ENCODE assay signal across 1 cellular context in genomic region chr9:70258692-70259511, GRCh38.
TF ChIP-seq lines count a peak whose summit lies in the region.

TSS of gene SMC5 (plus strand) at chr9:70258978. CDS start at chr9:70259079, 101 bp downstream.

TF ChIP-seq in K562, 482 proteins besides CTCF, POLR2A, EP300 and RAD21 (continued from another document and continues in another):
- no peak for TF ChIP-seq MCM2 (IDR thresholded peaks at IDR 0.05; ENCODE audit: low read depth)
- no peak for TF ChIP-seq HMG20A (CRISPR knock-in tag; conservative IDR thresholded peaks at IDR 0.05)
- peak in 1 of 2 experiments; percentile 80; a peak in 2 of 4 replicates for TF ChIP-seq HDAC1 (IDR thresholded peaks at IDR 0.05)
- no peak for TF ChIP-seq HMGXB4 (CRISPR knock-in tag; IDR thresholded peaks at IDR 0.05)
- TF ChIP-seq SRSF1 (IDR thresholded peaks at IDR 0.05; ENCODE audit: low read depth, low read length), result no peak
- peak; percentile 68 for TF ChIP-seq GABPB1 (CRISPR knock-in tag; IDR thresholded peaks at IDR 0.05)
- TF ChIP-seq LEF1 (IDR thresholded peaks at IDR 0.05), result peak; percentile 12; the same call in 1 of the 2 replicates
- TF ChIP-seq NCOR1 (IDR thresholded peaks at IDR 0.05), result no peak
- TF ChIP-seq SIX5 (IDR thresholded peaks at IDR 0.05; ENCODE audit: borderline replicate concordance in 1 of 2, insufficient read depth in 1 of 2, low read depth in 1 of 2, low read length in 2 of 2), result no peak
- peak; percentile 63 for TF ChIP-seq HMGN3 (IDR thresholded peaks at IDR 0.05; ENCODE audit: borderline replicate concordance, extremely low read depth, insufficient read length, low read depth, low read length)
- TF ChIP-seq ZNF740 (CRISPR knock-in tag; IDR thresholded peaks at IDR 0.05), result no peak
- no peak for TF ChIP-seq ZNF740 (tag; IDR thresholded peaks at IDR 0.05)
- no peak for TF ChIP-seq HNRNPUL1 (IDR thresholded peaks at IDR 0.05; ENCODE audit: low read length)
- TF ChIP-seq ZNF324 (CRISPR knock-in tag; IDR thresholded peaks at IDR 0.05), result no peak
- TF ChIP-seq HIVEP1 (CRISPR knock-in tag; IDR thresholded peaks at IDR 0.05), result no peak
- TF ChIP-seq ZBTB34 (CRISPR knock-in tag; IDR thresholded peaks at IDR 0.05), result no peak
- TF ChIP-seq ELF2 (CRISPR knock-in tag; IDR thresholded peaks at IDR 0.05), result peak; percentile 53; the same call in 1 of the 2 replicates
- no peak for TF ChIP-seq TFE3 (CRISPR knock-in tag; IDR thresholded peaks at IDR 0.05)
- no peak for TF ChIP-seq ELK3 (CRISPR knock-in tag; IDR thresholded peaks at IDR 0.05)
- no peak for TF ChIP-seq EWSR1 (IDR thresholded peaks at IDR 0.05; ENCODE audit: borderline replicate concordance, low read depth, partially characterized antibody)
- TF ChIP-seq ZNF395 (CRISPR knock-in tag; IDR thresholded peaks at IDR 0.05), result peak; percentile 58; the same call in 1 of the 2 replicates
- no peak for TF ChIP-seq SAFB2 (IDR thresholded peaks at IDR 0.05; ENCODE audit: borderline replicate concordance, low read depth, low read length, severe bottlenecking)
- peak; percentile 75 for TF ChIP-seq ETV5 (CRISPR knock-in tag; IDR thresholded peaks at IDR 0.05; ENCODE audit: low read depth)
- TF ChIP-seq CC2D1A (IDR thresholded peaks at IDR 0.05), result no peak
- peak; percentile 40; the same call in 1 of the 2 replicates for TF ChIP-seq E2F3 (CRISPR knock-in tag; IDR thresholded peaks at IDR 0.05)
- TF ChIP-seq ZNF57 (CRISPR knock-in tag; IDR thresholded peaks at IDR 0.05), result no peak
- no peak for TF ChIP-seq DIDO1 (tag; IDR thresholded peaks at IDR 0.05; ENCODE audit: low read depth)
- TF ChIP-seq OTX1 (CRISPR knock-in tag; IDR thresholded peaks at IDR 0.05), result no peak
- TF ChIP-seq PHF8 (IDR thresholded peaks at IDR 0.05; ENCODE audit: borderline replicate concordance, low read length), result peak; percentile 95
- TF ChIP-seq SREBF1 (IDR thresholded peaks at IDR 0.05; ENCODE audit: borderline replicate concordance, low read depth, low read length), result no peak
- TF ChIP-seq SMARCA5 (IDR thresholded peaks at IDR 0.05), result no peak
- TF ChIP-seq XRCC4 (IDR thresholded peaks at IDR 0.05; ENCODE audit: extremely low read depth, insufficient read depth, insufficient read length), result no peak
- no peak for TF ChIP-seq ZBTB9 (CRISPR knock-in tag; IDR thresholded peaks at IDR 0.05)
- TF ChIP-seq PCBP1 (IDR thresholded peaks at IDR 0.05; ENCODE audit: low read depth, low read length, poor library complexity, severe bottlenecking), result no peak
- no peak for TF ChIP-seq ZBTB5 (IDR thresholded peaks at IDR 0.05)
- 0 out of 2 replicates have a peak, but pooled peaks have one; percentile 45 for TF ChIP-seq MTA3 (IDR thresholded peaks at IDR 0.05; ENCODE audit: borderline replicate concordance)
- TF ChIP-seq GTF2E2 (tag; IDR thresholded peaks at IDR 0.05), result no peak
- no peak for TF ChIP-seq ZNF551 (CRISPR knock-in tag; IDR thresholded peaks at IDR 0.05)
- TF ChIP-seq ZNF354B (CRISPR knock-in tag; IDR thresholded peaks at IDR 0.05), result no peak
- peak; percentile 49; the same call in 1 of the 2 replicates for TF ChIP-seq ZBTB12 (CRISPR knock-in tag; IDR thresholded peaks at IDR 0.05)
- no peak for TF ChIP-seq ESRRA (IDR thresholded peaks at IDR 0.05; ENCODE audit: borderline replicate concordance, low read depth)
- TF ChIP-seq HNRNPL (IDR thresholded peaks at IDR 0.05; ENCODE audit: low read depth, low read length), result no peak
- no peak for TF ChIP-seq ATF1 (CRISPR knock-in tag; IDR thresholded peaks at IDR 0.05)
- TF ChIP-seq ATF1 (tag; IDR thresholded peaks at IDR 0.05), result peak; percentile 68
- peak in 1 of 2 experiments; percentile 70; a peak in 1 of 4 replicates for TF ChIP-seq SIN3A (IDR thresholded peaks at IDR 0.05; ENCODE audit: borderline replicate concordance in 2 of 2, control insufficient read depth in 1 of 2, low read depth in 2 of 2, low read length in 2 of 2)
- TF ChIP-seq EGR1 (conservative IDR thresholded peaks at IDR 0.05), result peak; percentile 96
- no peak for TF ChIP-seq MLX (CRISPR knock-in tag; conservative IDR thresholded peaks at IDR 0.05)
- no peak for TF ChIP-seq KDM1A (IDR thresholded peaks at IDR 0.05)
- no peak for TF ChIP-seq NCOA1 (IDR thresholded peaks at IDR 0.05; ENCODE audit: low read depth)
- TF ChIP-seq SAFB (IDR thresholded peaks at IDR 0.05; ENCODE audit: borderline replicate concordance, low read depth, low read length), result peak; percentile 91
